In genomic region chr5:59845733-59846132, GRCh38 we compare ENCODE assay signal across 30 cellular contexts. TPM values are rescaled to one million over a fixed set of nuclear protein-coding genes. Genes with fewer than 3 reads are reported as not detected.
DNase-seq lines count a peak whose midpoint lies in the region; ATAC-seq, FAIRE-seq and TF ChIP-seq lines count a peak whose summit lies in the region.
"Had no signal": no experiment of that assay in that cellular context is flagged by ENCODE, and none has a peak within 500 bp of the region (broad histone marks: within the 10 kb centered on the region; RNA-seq: fewer than 3 reads in every experiment).

No MANE protein-coding gene starts in this region.

- H3K36me3 Mint-ChIP-seq in Caco-2 (ENCODE audit: insufficient read depth, unreplicated experiment), result no peaks in the 10 kb centered on the region
- H3K36me3 Mint-ChIP-seq: immature natural killer cell, natural killer cell had no signal

- H3K4me3 Mint-ChIP-seq in Caco-2 (ENCODE audit: unreplicated experiment), result no peak overlapping the region
- H3K4me3 Mint-ChIP-seq: activated CD4-positive, alpha-beta T cell treated with anti-CD3 and anti-CD28 coated beads, Interleukin-2, amount 10 ng/mL, durations not matched to agents 7 days and 5 days; immature natural killer cell; natural killer cell had no signal

- H3K27me3 Mint-ChIP-seq in Caco-2 (ENCODE audit: insufficient read depth, unreplicated experiment), result no peaks in the 10 kb centered on the region

- H3K4me3 ChIP-seq in choroid plexus epithelial cell (ENCODE audit: low read depth, low read length) (no peak overlapping the region), tibial artery (no peak overlapping the region), Caco-2 (ENCODE audit: low read depth, low read length) (no peak overlapping the region)
- H3K4me3 ChIP-seq: K562, ovary, uterus had no signal

- CTCF ChIA-PET in Caco-2 (lab: Charles Lee), result no interaction called here

- no peaks in the 10 kb centered on the region for H3K36me3 ChIP-seq in tibial artery
- no peaks in the 10 kb centered on the region for H3K36me3 ChIP-seq in Caco-2 (ENCODE audit: control insufficient read depth, insufficient read depth, low read length)
- H3K36me3 ChIP-seq: ovary, uterus had no signal

- no peak overlapping the region for H3K27ac ChIP-seq in tibial artery
- H3K27ac ChIP-seq: ovary, uterus had no signal

- H3K27me3 ChIP-seq in tibial artery (no peaks in the 10 kb centered on the region), Caco-2 (replicated peaks; ENCODE audit: control insufficient read depth, insufficient read depth, low read length) (no peaks in the 10 kb centered on the region)
- H3K27me3 ChIP-seq: ovary, uterus had no signal

- intact Hi-C loops in tibial artery (cut with DNase I; ENCODE audit: low total_unique reads), result no loop called here
- intact Hi-C loops in Caco-2 (cut with micrococcal nuclease; ENCODE audit: unreplicated experiment), result no loop called here

- FAIRE-seq in islet of Langerhans (lab: Jason Lieb, UNC), result peak; percentile 96
- FAIRE-seq: frontal cortex, K562 had no signal

- no TSS peak for BruUV-seq in Caco-2 (replicated peaks; lab: Mats Ljungman, UMichigan)

- ATAC-seq in HG03565 (IDR thresholded peaks at IDR 0.05; ENCODE audit: unreplicated experiment), result no peak
- ATAC-seq: K562, natural killer cell, right cardiac atrium had no signal

- H3K4me1 ChIP-seq in tibial artery (peaks cover 0 to 7% (median 0%) of the 10 kb centered on the region in 4 donors), Caco-2 (peaks cover 15% of the 10 kb centered on the region)
- H3K4me1 ChIP-seq: uterus had no signal

- H3K9me3 Mint-ChIP-seq in Caco-2 (ENCODE audit: unreplicated experiment), result no peaks in the 10 kb centered on the region
- H3K9me3 Mint-ChIP-seq: activated CD4-positive, alpha-beta T cell treated with anti-CD3 and anti-CD28 coated beads, Interleukin-2, amount 10 ng/mL, durations not matched to agents 7 days and 5 days; natural killer cell had no signal

- peaks cover 11% of the 10 kb centered on the region for H3K4me1 Mint-ChIP-seq in Caco-2 (ENCODE audit: low read depth, unreplicated experiment)
- H3K4me1 Mint-ChIP-seq: activated CD4-positive, alpha-beta T cell treated with anti-CD3 and anti-CD28 coated beads, Interleukin-2, amount 10 ng/mL, durations not matched to agents 7 days and 5 days; immature natural killer cell; natural killer cell had no signal

- H3K27ac Mint-ChIP-seq in Caco-2 (ENCODE audit: unreplicated experiment), result no peak overlapping the region
- H3K27ac Mint-ChIP-seq: activated CD4-positive, alpha-beta T cell treated with anti-CD3 and anti-CD28 coated beads, Interleukin-2, amount 10 ng/mL, durations not matched to agents 7 days and 5 days; immature natural killer cell; natural killer cell had no signal

- TF ChIP-seq CTCF in choroid plexus epithelial cell (conservative IDR thresholded peaks at IDR 0.05; ENCODE audit: low read depth, low read length), result no peak
- TF ChIP-seq CTCF in tibial artery (IDR thresholded peaks at IDR 0.05), result no peak
- no peak for TF ChIP-seq CTCF in Caco-2 (IDR thresholded peaks at IDR 0.05; ENCODE audit: insufficient read depth in 1 of 2, low read depth in 1 of 2, low read length in 1 of 2, severe bottlenecking in 1 of 2, unreplicated experiment in 1 of 2)

- POLR2A ChIA-PET in Caco-2 (lab: Charles Lee), result no interaction called here

- peak; percentile 60 for DNase-seq in EL
- peak; percentile 35 for DNase-seq in RPMI7951 (ENCODE audit: low read depth)
- DNase-seq in choroid plexus epithelial cell (ENCODE audit: low read depth), result peak; percentile 87
- no peak for DNase-seq in NCI-H2227 treated with DMSO at 0.1 percent for 48 hours (lab: John Stamatoyannopoulos, UW)
- DNase-seq in tibial artery, result no peak
- no peak for DNase-seq in Caco-2
- DNase-seq: activated CD4-positive, alpha-beta T cell treated with anti-CD3 and anti-CD28 coated beads, Interleukin-2, amount 10 ng/mL, durations not matched to agents 7 days and 5 days; activated naive CD4-positive, alpha-beta T cell; activated T-cell treated with anti-CD3 and anti-CD28 coated beads, Interleukin-2, amount 50 U/mL, for 48 hours; amygdala; C1 segment of cervical spinal cord; Calu3; central memory CD4-positive, alpha-beta T cell; dermis blood vessel endothelial cell; hippocampal formation; immature natural killer cell; natural killer cell; NCI-H146; NCI-H510A treated with DMSO at 0.1 percent for 48 hours; NK-92 treated with Interleukin-12 subunit alpha and Interleukin-12 subunit beta, amount 100 ng/mL, for 24 hours; ovary; right cardiac atrium; stimulated activated CD4-positive, alpha-beta T cell treated with anti-CD3 and anti-CD28 coated beads, Interleukin-4, amount 100 ng/mL, for 4 hours; stimulated activated naive CD4-positive, alpha-beta T cell; T-helper 2 cell; uterus had no signal

- H3K9me3 ChIP-seq in tibial artery (no peaks in the 10 kb centered on the region), Caco-2 (no peaks in the 10 kb centered on the region)
- H3K9me3 ChIP-seq: ovary, uterus had no signal

RNA-seq across cellular contexts. Expression of gene PDE4D, which starts 47.8 kb away (rescaled TPM):
- 14.6 and 17.2 TPM in 2 replicates for total RNA-seq in RPMI7951 (2014; rRNA removed; shearing (Covaris generic))
- total RNA-seq in Caco-2 (2022), result 86.2 and 89.8 TPM in 2 replicates

Comparison
In these comparisons a context has a peak if more than half of its experiments do, and no peak if none do; other contexts are left out.
1. DNase-seq: peak in EL (single experiment), RPMI7951 (single experiment) and choroid plexus epithelial cell (single experiment); none in NCI-H2227 treated with DMSO at 0.1 percent for 48 hours (single experiment), tibial artery (0 of 2) and Caco-2 (0 of 2).